8 cellular contexts compared by ENCODE assay signal in the genomic region with DNA sequence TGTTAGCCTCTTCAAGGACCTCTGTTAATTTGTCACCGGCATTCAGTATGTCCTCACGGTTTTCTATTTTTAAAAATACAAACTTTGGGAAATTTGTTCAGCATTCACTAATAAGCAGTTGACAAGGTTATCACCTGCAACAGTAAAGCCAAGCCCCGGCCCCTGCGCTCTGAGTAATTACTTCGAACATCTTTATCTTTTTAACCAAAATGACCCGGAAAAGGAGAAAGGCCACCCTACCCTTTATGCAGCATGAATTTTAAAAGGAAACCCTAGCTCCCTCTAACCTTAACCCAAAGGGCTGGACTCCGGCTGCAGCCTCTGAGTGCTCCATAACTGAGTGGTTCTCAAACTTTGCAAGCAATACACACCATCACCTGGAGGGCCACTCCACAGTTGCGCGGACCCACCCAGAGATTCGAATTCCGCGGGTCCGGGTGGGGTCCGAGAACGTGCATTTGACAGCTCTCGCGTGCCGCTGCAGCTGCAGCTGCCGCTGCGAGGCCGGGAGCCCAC. TPM values are rescaled to one million over a fixed set of nuclear protein-coding genes. Genes with fewer than 3 reads are reported as not detected.
DNase-seq lines count a peak whose midpoint lies in the region; ATAC-seq and TF ChIP-seq lines count a peak whose summit lies in the region.

No MANE protein-coding gene starts in this region.

- H3K9me3 ChIP-seq in mucosa of stomach (ENCODE audit: control insufficient read depth, low read length): no peaks in the 10 kb centered on the region

- POLR2A ChIA-PET in MCF 10A (lab: Yijun Ruan, JAX): interaction anchor here (0.6 to 3.8 kb wide), 17 partner anchors 9 to 1181 kb away, joined by 3 to 24 read pairs (median 5); a partner anchor contains a TSS

- TF ChIP-seq CTCF in MCF 10A (IDR thresholded peaks at IDR 0.05; ENCODE audit: unreplicated experiment): no peak

- H3K9ac ChIP-seq in mucosa of stomach (ENCODE audit: low read length): peak overlapping the region; percentile 99

- no TSS peak for BruUV-seq in MCF 10A (replicated peaks; lab: Mats Ljungman, UMichigan)

- peak overlapping the region; percentile 89 for H3K4me3 ChIP-seq in mucosa of stomach (ENCODE audit: low read length)

- no peaks in the 10 kb centered on the region for H3K36me3 ChIP-seq in mucosa of stomach (ENCODE audit: control insufficient read depth, insufficient read depth, low read length)

- H3K4me3 Mint-ChIP-seq in MCF 10A (ENCODE audit: unreplicated experiment): peak overlapping the region; percentile 77

- peak; percentile 17 for ATAC-seq in HG03565 (IDR thresholded peaks at IDR 0.05; ENCODE audit: unreplicated experiment)

- intact Hi-C loops in MCF 10A (cut with micrococcal nuclease): loop anchor here (1.0 to 5.0 kb wide), 3 partner anchors 47 to 153 kb away; no protein-coding TSS in a partner anchor

- no peaks in the 10 kb centered on the region for H3K27me3 ChIP-seq in mucosa of stomach (ENCODE audit: control insufficient read depth, insufficient read depth, low read length)

- no peaks in the 10 kb centered on the region for H3K9me3 Mint-ChIP-seq in MCF 10A (ENCODE audit: unreplicated experiment)

- H3K36me3 Mint-ChIP-seq in MCF 10A (ENCODE audit: insufficient read depth, unreplicated experiment): peaks cover 31% of the 10 kb centered on the region

- H3K27ac Mint-ChIP-seq in MCF 10A (ENCODE audit: low read depth, unreplicated experiment): peak overlapping the region; percentile 16

- CTCF ChIA-PET in MCF 10A (lab: Yijun Ruan, JAX): interaction anchor here (0.6 to 2.3 kb wide), 10 partner anchors 14 to 163 kb away, joined by 3 to 12 read pairs (median 4); no protein-coding TSS in a partner anchor

- H3K27me3 Mint-ChIP-seq in MCF 10A (ENCODE audit: insufficient read depth, unreplicated experiment): no peaks in the 10 kb centered on the region

- H3K4me1 Mint-ChIP-seq in MCF 10A (ENCODE audit: insufficient read depth, unreplicated experiment): peaks cover 13% of the 10 kb centered on the region

- H3K4me1 ChIP-seq in mucosa of stomach (ENCODE audit: control insufficient read depth, insufficient read depth, low read length): peaks cover 5% of the 10 kb centered on the region

- DNase-seq in NCI-H510A treated with DMSO at 0.1 percent for 48 hours (lab: John Stamatoyannopoulos, UW) (peak; percentile 23), NCI-H510A (lab: John Stamatoyannopoulos, UW) (no peak), MCF 10A (ENCODE audit: unreplicated experiment) (no peak), T-helper 9 cell (no peak), ureter (ENCODE audit: low spot score) (no peak), NCI-H524 (lab: John Stamatoyannopoulos, UW) (no peak)

RNA-seq across cellular contexts. Expression of a gene that starts 0.9 kb away (rescaled TPM):
- total RNA-seq in MCF 10A (2022) (24.5 and 30.2 TPM in 2 replicates), ureter (73.7 TPM)

RNA-seq across cellular contexts. Expression of a gene that starts 14.9 kb away (rescaled TPM):
- total RNA-seq in MCF 10A (2022) (66.8 and 89.0 TPM in 2 replicates), ureter (98.1 TPM)

RNA-seq across cellular contexts. Expression of a gene that starts 46.2 kb away (rescaled TPM):
- total RNA-seq in MCF 10A (2022) (33.1 and 40.4 TPM in 2 replicates), ureter (36.0 TPM)
